In the genomic region with DNA sequence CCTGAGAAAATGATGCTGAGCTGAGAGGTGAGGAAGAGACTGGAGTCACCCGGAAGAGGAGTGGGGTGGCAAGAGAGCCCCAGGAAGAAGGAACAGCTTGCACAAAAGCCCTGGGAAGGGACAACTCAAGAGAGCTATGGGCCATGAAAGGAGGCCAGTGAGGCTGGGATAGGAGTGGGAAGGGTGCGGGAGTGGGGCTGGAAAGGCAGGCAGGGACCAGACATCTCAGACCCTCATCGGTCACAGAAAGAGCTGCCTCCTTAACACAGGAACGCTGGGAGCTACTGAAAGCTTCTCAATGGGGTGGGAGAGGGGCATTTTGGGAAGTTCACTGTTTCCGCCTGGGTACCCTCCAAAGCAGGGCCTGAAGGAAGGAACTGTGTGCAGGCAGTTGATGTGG, we compare ENCODE assay signal across 16 cellular contexts.
DNase-seq lines count a peak whose midpoint lies in the region; ATAC-seq, FAIRE-seq and TF ChIP-seq lines count a peak whose summit lies in the region.
"Had no signal": no experiment of that assay in that cellular context is flagged by ENCODE, and none has a peak within 500 bp of the region (broad histone marks: within the 10 kb centered on the region; RNA-seq: fewer than 3 reads in every experiment).

No MANE protein-coding gene starts in this region.

- no peaks in the 10 kb centered on the region for H3K36me3 ChIP-seq in endodermal cell (ENCODE audit: control insufficient read depth, insufficient read depth, low read length)
- H3K36me3 ChIP-seq: BLaER1 had no signal

- no peak for ATAC-seq in activated naive CD8-positive, alpha-beta T cell treated with anti-CD3 and anti-CD28 coated beads, Interleukin-2, amount 10 ng/mL, durations not matched to agents 7 days and 5 days (ENCODE audit: low read depth)
- ATAC-seq: PC-3 had no signal

- no peaks in the 10 kb centered on the region for H3K4me1 Mint-ChIP-seq in activated naive CD8-positive, alpha-beta T cell treated with anti-CD3 and anti-CD28 coated beads, Interleukin-2, amount 10 ng/mL, durations not matched to agents 7 days and 5 days
- peaks cover 3% of the 10 kb centered on the region for H3K4me1 Mint-ChIP-seq in activated naive CD8-positive, alpha-beta T cell treated with anti-CD3 and anti-CD28 coated beads for 36 hours
- H3K4me1 Mint-ChIP-seq in neural crest cell (peaks cover 6% of the 10 kb centered on the region), endodermal cell (no peaks in the 10 kb centered on the region)
- H3K4me1 Mint-ChIP-seq: CD8-positive, alpha-beta memory T cell had no signal

- FAIRE-seq in urothelium cell line (lab: Jason Lieb, UNC), result no peak
- FAIRE-seq: H54 had no signal

- H3K9me3 ChIP-seq in endodermal cell (ENCODE audit: control insufficient read depth, low read length), result no peaks in the 10 kb centered on the region

- POLR2A ChIA-PET in activated naive CD8-positive, alpha-beta T cell treated with anti-CD3 and anti-CD28 coated beads, Interleukin-2, amount 10 ng/mL, durations not matched to agents 7 days and 5 days (lab: Charles Lee), result no interaction called here

- H3K4me3 ChIP-seq in coronary artery, result no peak overlapping the region
- H3K4me3 ChIP-seq in endodermal cell (ENCODE audit: low read length), result no peak overlapping the region
- H3K4me3 ChIP-seq: BLaER1 had no signal

- peak; percentile 6 for DNase-seq in activated naive CD8-positive, alpha-beta T cell treated with anti-CD3 and anti-CD28 coated beads, Interleukin-2, amount 10 ng/mL, durations not matched to agents 7 days and 5 days
- no peak for DNase-seq in activated naive CD8-positive, alpha-beta T cell treated with anti-CD3 and anti-CD28 coated beads for 36 hours
- DNase-seq in coronary artery (ENCODE audit: low spot score) (peak; percentile 50), neural crest cell (ENCODE audit: low read depth, low spot score) (peak; percentile 0), urothelium cell line (ENCODE audit: low spot score) (peak; percentile 2), NCI-H69 (lab: John Stamatoyannopoulos, UW) (no peak), endodermal cell (no peak)
- DNase-seq: CD8-positive, alpha-beta memory T cell; KG1; NCI-H1048; NCI-H146; NCI-H226; NCI-H526; PC-3 had no signal

- H3K36me3 Mint-ChIP-seq in activated naive CD8-positive, alpha-beta T cell treated with anti-CD3 and anti-CD28 coated beads, Interleukin-2, amount 10 ng/mL, durations not matched to agents 7 days and 5 days, result no peaks in the 10 kb centered on the region
- H3K36me3 Mint-ChIP-seq in activated naive CD8-positive, alpha-beta T cell treated with anti-CD3 and anti-CD28 coated beads for 36 hours, result no peaks in the 10 kb centered on the region
- H3K36me3 Mint-ChIP-seq in neural crest cell (ENCODE audit: low read depth) (no peaks in the 10 kb centered on the region), endodermal cell (ENCODE audit: low read depth) (no peaks in the 10 kb centered on the region)
- H3K36me3 Mint-ChIP-seq: CD8-positive, alpha-beta memory T cell had no signal

- peaks cover 2% of the 10 kb centered on the region for H3K9me3 Mint-ChIP-seq in activated naive CD8-positive, alpha-beta T cell treated with anti-CD3 and anti-CD28 coated beads, Interleukin-2, amount 10 ng/mL, durations not matched to agents 7 days and 5 days
- peaks cover 5% of the 10 kb centered on the region for H3K9me3 Mint-ChIP-seq in activated naive CD8-positive, alpha-beta T cell treated with anti-CD3 and anti-CD28 coated beads for 36 hours
- H3K9me3 Mint-ChIP-seq in neural crest cell, result no peaks in the 10 kb centered on the region
- H3K9me3 Mint-ChIP-seq in endodermal cell, result no peaks in the 10 kb centered on the region

- H3K27ac ChIP-seq in coronary artery (no peak overlapping the region), endodermal cell (ENCODE audit: low read depth, low read length) (no peak overlapping the region)
- H3K27ac ChIP-seq: BLaER1 had no signal

- 85 to 94% methylated on average over 1 to 5 of the region's 5 CpGs for WGBS in endodermal cell (ENCODE audit: insufficient coverage in 1 of 2, insufficient read length in 1 of 2), 2 experiments

- no peaks in the 10 kb centered on the region for H3K4me1 ChIP-seq in endodermal cell (ENCODE audit: control insufficient read depth, insufficient read depth, low read length)
- H3K4me1 ChIP-seq: BLaER1 had no signal

- no peak overlapping the region for H3K27ac Mint-ChIP-seq in activated naive CD8-positive, alpha-beta T cell treated with anti-CD3 and anti-CD28 coated beads, Interleukin-2, amount 10 ng/mL, durations not matched to agents 7 days and 5 days
- H3K27ac Mint-ChIP-seq in activated naive CD8-positive, alpha-beta T cell treated with anti-CD3 and anti-CD28 coated beads for 36 hours, result no peak overlapping the region
- H3K27ac Mint-ChIP-seq in neural crest cell (ENCODE audit: unreplicated experiment) (no peak overlapping the region), endodermal cell (no peak overlapping the region)
- H3K27ac Mint-ChIP-seq: CD8-positive, alpha-beta memory T cell had no signal

- TF ChIP-seq CTCF in coronary artery (IDR thresholded peaks at IDR 0.05), result no peak
- TF ChIP-seq CTCF in neural crest cell (conservative IDR thresholded peaks at IDR 0.05), result no peak
- TF ChIP-seq CTCF in endodermal cell (conservative IDR thresholded peaks at IDR 0.05), result no peak

- H3K27me3 ChIP-seq in endodermal cell (ENCODE audit: control insufficient read depth, insufficient read depth, low read length, poor library complexity, severe bottlenecking), result no peaks in the 10 kb centered on the region
- H3K27me3 ChIP-seq: BLaER1 had no signal

- H3K27me3 Mint-ChIP-seq in activated naive CD8-positive, alpha-beta T cell treated with anti-CD3 and anti-CD28 coated beads, Interleukin-2, amount 10 ng/mL, durations not matched to agents 7 days and 5 days, result peaks cover 7% of the 10 kb centered on the region
- peaks cover 4% of the 10 kb centered on the region for H3K27me3 Mint-ChIP-seq in activated naive CD8-positive, alpha-beta T cell treated with anti-CD3 and anti-CD28 coated beads for 36 hours
- H3K27me3 Mint-ChIP-seq in neural crest cell (ENCODE audit: low read depth) (no peaks in the 10 kb centered on the region), endodermal cell (ENCODE audit: insufficient read depth) (no peaks in the 10 kb centered on the region)

- no peak overlapping the region for H3K9ac ChIP-seq in endodermal cell (ENCODE audit: extremely low read depth, low read length, poor library complexity, severe bottlenecking)
- H3K9ac ChIP-seq: BLaER1 had no signal

- H3K4me3 Mint-ChIP-seq in activated naive CD8-positive, alpha-beta T cell treated with anti-CD3 and anti-CD28 coated beads, Interleukin-2, amount 10 ng/mL, durations not matched to agents 7 days and 5 days, result no peak overlapping the region
- H3K4me3 Mint-ChIP-seq in activated naive CD8-positive, alpha-beta T cell treated with anti-CD3 and anti-CD28 coated beads for 36 hours, result no peak overlapping the region
- no peak overlapping the region for H3K4me3 Mint-ChIP-seq in neural crest cell
- no peak overlapping the region for H3K4me3 Mint-ChIP-seq in endodermal cell
- H3K4me3 Mint-ChIP-seq: CD8-positive, alpha-beta memory T cell had no signal

Comparison
In these comparisons a context has a peak if more than half of its experiments do, and no peak if none do; other contexts are left out.
1. DNase-seq: peak in activated naive CD8-positive, alpha-beta T cell treated with anti-CD3 and anti-CD28 coated beads, Interleukin-2, amount 10 ng/mL, durations not matched to agents 7 days and 5 days (single experiment), coronary artery (single experiment), neural crest cell (single experiment) and urothelium cell line (single experiment); none in activated naive CD8-positive, alpha-beta T cell treated with anti-CD3 and anti-CD28 coated beads for 36 hours (single experiment), NCI-H69 (single experiment) and endodermal cell (single experiment).